ENCODE assay signal across 44 cellular contexts in the genomic region with DNA sequence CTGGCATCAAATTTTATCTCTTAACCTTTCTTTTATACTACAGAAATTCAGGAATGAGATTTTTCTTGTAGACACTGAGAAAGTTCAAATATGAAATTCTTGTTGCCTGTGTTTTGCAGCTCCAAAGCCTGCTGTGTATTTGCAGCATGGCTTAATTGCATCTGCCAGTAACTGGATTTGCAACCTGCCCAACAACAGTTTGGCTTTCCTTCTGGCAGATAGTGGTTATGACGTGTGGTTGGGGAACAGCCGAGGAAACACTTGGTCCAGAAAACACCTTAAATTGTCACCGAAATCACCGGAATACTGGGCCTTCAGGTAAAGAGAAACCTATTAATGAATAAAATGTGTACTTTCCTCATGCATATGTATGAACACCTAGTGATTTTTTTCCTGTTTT. TPM values are rescaled to one million over a fixed set of nuclear protein-coding genes. Genes with fewer than 3 reads are reported as not detected.
"Had no signal": no experiment of that assay in that cellular context is flagged by ENCODE, and none has a peak within 500 bp of the region (broad histone marks: within the 10 kb centered on the region; RNA-seq: fewer than 3 reads in every experiment).

No MANE protein-coding gene starts in this region.

- H3K9ac ChIP-seq: KMS-11 had no signal

- H3K4me2 ChIP-seq: KMS-11, PC-9 had no signal

- DNase-seq: activated B cell treated with CpG ODN at 0.5 μM for 24 hours; activated CD4-positive, alpha-beta memory T cell treated with anti-CD3 and anti-CD28 coated beads, Interleukin-2, amount 10 ng/mL, durations not matched to agents 7 days and 5 days; activated CD4-positive, alpha-beta T cell treated with anti-CD3 and anti-CD28 coated beads for 48 hours; activated CD4-positive, CD25-positive, alpha-beta regulatory T cell treated with anti-CD3 and anti-CD28 coated beads, Interleukin-2, amount 50 U/mL, for 72 hours; activated CD8-positive, alpha-beta memory T cell treated with anti-CD3 and anti-CD28 coated beads for 24 hours; activated CD8-positive, alpha-beta memory T cell treated with anti-CD3 and anti-CD28 coated beads, Interleukin-2, amount 10 ng/mL, durations not matched to agents 7 days and 5 days; activated CD8-positive, alpha-beta memory T cell treated with anti-CD3 and anti-CD28 coated beads, Interleukin-2, amount 50 U/mL, for 48 hours; activated effector memory CD4-positive, alpha-beta T cell treated with anti-CD3 and anti-CD28 coated beads, Interleukin-2, amount 50 U/mL, for 16 hours; activated naive CD4-positive, alpha-beta T cell; activated naive CD4-positive, alpha-beta T cell treated with anti-CD3 and anti-CD28 coated beads, Interleukin-2, amount 50 U/mL, for 16 hours; activated naive CD8-positive, alpha-beta T cell treated with anti-CD3 and anti-CD28 coated beads for 36 hours; activated T-cell treated with anti-CD3 and anti-CD28 coated beads, Interleukin-2, amount 50 U/mL, for 72 hours; amniotic stem cell; brain microvascular endothelial cell; central memory CD4-positive, alpha-beta T cell; NCI-H1092 treated with DMSO at 0.1 percent for 48 hours; NCI-H1417 treated with DMSO at 0.1 percent for 48 hours; NCI-H187; NCI-H2029 treated with DMSO at 0.1 percent for 48 hours; NCI-H2107; NCI-H2171; NCI-H2227 treated with DMSO at 0.1 percent for 48 hours; NCI-H446; NCI-H510A treated with DMSO at 0.1 percent for 48 hours; NCI-H526 treated with DMSO at 0.1 percent for 48 hours; NK-92 treated with Interleukin-12 subunit alpha and Interleukin-12 subunit beta, amount 100 ng/mL, for 24 hours; PC-9; SIG-M5; SW 1271; T-helper 1 cell; T-helper 2 cell; T-helper 9 cell had no signal

- H2AFZ ChIP-seq: PC-9 had no signal

- FAIRE-seq: RCC 7860 had no signal

- ATAC-seq: activated CD8-positive, alpha-beta memory T cell treated with anti-CD3 and anti-CD28 coated beads, Interleukin-2, amount 10 ng/mL, durations not matched to agents 7 days and 5 days; activated T-cell treated with anti-CD3 and anti-CD28 coated beads, Interleukin-2, amount 50 U/mL, for 72 hours; activated T-helper 17 cell treated with anti-CD3 and anti-CD28 coated beads, Interleukin-2, amount 50 U/mL, for 72 hours had no signal

- H3K27ac ChIP-seq: brain microvascular endothelial cell, KMS-11, PC-9, RWPE1, VCaP had no signal

- H3K36me3 ChIP-seq: brain microvascular endothelial cell had no signal

- H3K4me3 ChIP-seq: PC-9 had no signal

- H3K27me3 ChIP-seq: brain microvascular endothelial cell had no signal

RNA-seq across cellular contexts. Expression of a gene that starts 24.8 kb away (rescaled TPM):
- total RNA-seq: activated B cell treated with CpG ODN at 0.5 μM for 24 hours; activated CD4-positive, alpha-beta memory T cell treated with anti-CD3 and anti-CD28 coated beads, Interleukin-2, amount 10 ng/mL, durations not matched to agents 7 days and 5 days; activated CD8-positive, alpha-beta memory T cell treated with anti-CD3 and anti-CD28 coated beads, Interleukin-2, amount 10 ng/mL, durations not matched to agents 7 days and 5 days; activated naive CD8-positive, alpha-beta T cell treated with anti-CD3 and anti-CD28 coated beads for 36 hours; activated T-cell treated with anti-CD3 and anti-CD28 coated beads, Interleukin-2, amount 50 U/mL, for 72 hours; activated T-helper 17 cell treated with anti-CD3 and anti-CD28 coated beads, Interleukin-2, amount 50 U/mL, for 72 hours; aorta; cerebellum; M059J; OCI-LY7; PC-9; Right ventricle myocardium inferior; SK-MEL-5 had no signal

RNA-seq across cellular contexts. Expression of a gene that starts 29.0 kb away (rescaled TPM):
- total RNA-seq: activated CD4-positive, alpha-beta memory T cell treated with anti-CD3 and anti-CD28 coated beads, Interleukin-2, amount 10 ng/mL, durations not matched to agents 7 days and 5 days; activated CD8-positive, alpha-beta memory T cell treated with anti-CD3 and anti-CD28 coated beads, Interleukin-2, amount 10 ng/mL, durations not matched to agents 7 days and 5 days; activated naive CD8-positive, alpha-beta T cell treated with anti-CD3 and anti-CD28 coated beads for 36 hours; activated T-cell treated with anti-CD3 and anti-CD28 coated beads, Interleukin-2, amount 50 U/mL, for 72 hours; activated T-helper 17 cell treated with anti-CD3 and anti-CD28 coated beads, Interleukin-2, amount 50 U/mL, for 72 hours; cerebellum; LHCN-M2; M059J; OCI-LY7; PC-9; Right ventricle myocardium inferior; SK-MEL-5 had no signal
